Comparison of ENCODE assay signal across 15 cellular contexts in genomic region chr10:103558916-103559315, GRCh38.
"Had no signal": no experiment of that assay in that cellular context is flagged by ENCODE, and none has a peak within 500 bp of the region (broad histone marks: within the 10 kb centered on the region; RNA-seq: fewer than 3 reads in every experiment).

No MANE protein-coding gene starts in this region.

- DNase-seq: activated CD4-positive, alpha-beta T cell treated with anti-CD3 and anti-CD28 coated beads, Interleukin-2, amount 10 ng/mL, durations not matched to agents 24 days and 14 days; activated CD8-positive, alpha-beta T cell treated with anti-CD3 and anti-CD28 coated beads for 36 hours; activated naive CD4-positive, alpha-beta T cell treated with Interleukin-2 at 50 U/mL for 16 hours; activated naive CD8-positive, alpha-beta T cell treated with anti-CD3 and anti-CD28 coated beads, Interleukin-2, amount 10 ng/mL, durations not matched to agents 7 days and 5 days; activated T-cell treated with anti-CD3 and anti-CD28 coated beads, Interleukin-2, amount 50 U/mL, for 24 hours; amygdala; endodermal cell; foreskin keratinocyte; retina; stimulated activated CD8-positive, alpha-beta memory T cell treated with anti-CD3 and anti-CD28 coated beads, Interleukin-4, amount 100 ng/mL, for 48 hours; stimulated activated naive CD4-positive, alpha-beta T cell had no signal

- H3K9me3 Mint-ChIP-seq: activated CD4-positive, alpha-beta T cell treated with anti-CD3 and anti-CD28 coated beads, Interleukin-2, amount 10 ng/mL, durations not matched to agents 24 days and 14 days; activated CD8-positive, alpha-beta T cell treated with anti-CD3 and anti-CD28 coated beads for 36 hours; activated naive CD8-positive, alpha-beta T cell treated with anti-CD3 and anti-CD28 coated beads, Interleukin-2, amount 10 ng/mL, durations not matched to agents 7 days and 5 days; activated T-cell treated with anti-CD3 and anti-CD28 coated beads, Interleukin-2, amount 50 U/mL, for 24 hours; activated T-helper 2 cell treated with anti-CD3 and anti-CD28 coated beads, Interferon-gamma antibody, Interleukin-2, Interleukin-4, amounts not matched to agents 10 μg/mL and 5 μg/mL and 100 μg/mL, durations not matched to agents 14 hours and 24 hours and 36 hours; nephron had no signal

- H3K4me1 ChIP-seq: foreskin keratinocyte had no signal

- H3K4me3 ChIP-seq: cardiac muscle cell, lung had no signal

- H3K36me3 ChIP-seq: cardiac muscle cell had no signal

- H3K27ac ChIP-seq: cardiac muscle cell, foreskin keratinocyte had no signal

- ATAC-seq: activated CD8-positive, alpha-beta T cell treated with anti-CD3 and anti-CD28 coated beads for 36 hours; foreskin keratinocyte had no signal

- H3K27me3 ChIP-seq: cardiac muscle cell had no signal

- H3K27ac Mint-ChIP-seq: activated CD4-positive, alpha-beta T cell treated with anti-CD3 and anti-CD28 coated beads, Interleukin-2, amount 10 ng/mL, durations not matched to agents 24 days and 14 days; activated CD8-positive, alpha-beta T cell treated with anti-CD3 and anti-CD28 coated beads for 36 hours; activated naive CD8-positive, alpha-beta T cell treated with anti-CD3 and anti-CD28 coated beads, Interleukin-2, amount 10 ng/mL, durations not matched to agents 7 days and 5 days; activated T-cell treated with anti-CD3 and anti-CD28 coated beads, Interleukin-2, amount 50 U/mL, for 24 hours; activated T-helper 2 cell treated with anti-CD3 and anti-CD28 coated beads, Interferon-gamma antibody, Interleukin-2, Interleukin-4, amounts not matched to agents 10 μg/mL and 5 μg/mL and 100 μg/mL, durations not matched to agents 14 hours and 24 hours and 36 hours; endodermal cell; nephron had no signal

- H3K36me3 Mint-ChIP-seq: activated naive CD8-positive, alpha-beta T cell treated with anti-CD3 and anti-CD28 coated beads, Interleukin-2, amount 10 ng/mL, durations not matched to agents 7 days and 5 days had no signal

- H3K4me3 Mint-ChIP-seq: activated CD4-positive, alpha-beta T cell treated with anti-CD3 and anti-CD28 coated beads, Interleukin-2, amount 10 ng/mL, durations not matched to agents 24 days and 14 days; activated CD8-positive, alpha-beta T cell treated with anti-CD3 and anti-CD28 coated beads for 36 hours; activated naive CD8-positive, alpha-beta T cell treated with anti-CD3 and anti-CD28 coated beads, Interleukin-2, amount 10 ng/mL, durations not matched to agents 7 days and 5 days; activated T-cell treated with anti-CD3 and anti-CD28 coated beads, Interleukin-2, amount 50 U/mL, for 24 hours; endodermal cell; nephron had no signal
